2 cellular contexts compared by ENCODE assay signal in genomic region chr6:31216208-31216898, GRCh38.
TF ChIP-seq lines count a peak whose summit lies in the region.

No MANE protein-coding gene starts in this region.

TF ChIP-seq in H1, 55 proteins besides CTCF, POLR2A, EP300 and RAD21:
- peak; percentile 50 for TF ChIP-seq E2F6 (IDR thresholded peaks at IDR 0.05)
- no peak for TF ChIP-seq HDAC6 (IDR thresholded peaks at IDR 0.05; ENCODE audit: low read depth, low read length)

TF ChIP-seq in GM23338, 12 proteins besides CTCF, POLR2A, EP300 and RAD21:
- no peak for TF ChIP-seq JUNB (IDR thresholded peaks at IDR 0.05; ENCODE audit: unreplicated experiment)
- no peak for TF ChIP-seq CREB1 (CRISPR knock-in tag; IDR thresholded peaks at IDR 0.05; ENCODE audit: low read depth)
- no peak for TF ChIP-seq ZNF462 (CRISPR knock-in tag; IDR thresholded peaks at IDR 0.05)
- TF ChIP-seq NANOG (IDR thresholded peaks at IDR 0.05; ENCODE audit: borderline replicate concordance) = no peak
- TF ChIP-seq STAT1 (IDR thresholded peaks at IDR 0.05; ENCODE audit: unreplicated experiment) = no peak
- TF ChIP-seq ETS1 (IDR thresholded peaks at IDR 0.05) = no peak
- no peak for TF ChIP-seq EZH2 (IDR thresholded peaks at IDR 0.05; ENCODE audit: low read depth, unreplicated experiment)
- TF ChIP-seq EZH2phosphoT487 (IDR thresholded peaks at IDR 0.05; ENCODE audit: unreplicated experiment) = no peak
- TF ChIP-seq POLR2AphosphoS5 (IDR thresholded peaks at IDR 0.05; ENCODE audit: low read depth) = no peak
- no peak for TF ChIP-seq ZNF114 (CRISPR knock-in tag; IDR thresholded peaks at IDR 0.05)
- no peak for TF ChIP-seq ZNF331 (CRISPR knock-in tag; IDR thresholded peaks at IDR 0.05; ENCODE audit: low read depth)
- no peak for TF ChIP-seq REST (IDR thresholded peaks at IDR 0.05; ENCODE audit: unreplicated experiment)
TF ChIP-seq in GM23338: peak in this region for 0.
